In genomic region chr12:40104461-40105264, GRCh38 we compare ENCODE assay signal across 1 cellular context.
TF ChIP-seq lines count a peak whose summit lies in the region.

No MANE protein-coding gene starts in this region.

TF ChIP-seq in K562, 482 proteins besides CTCF, POLR2A, EP300 and RAD21 (continued from another document and continues in another):
- TF ChIP-seq, protein P1, sequence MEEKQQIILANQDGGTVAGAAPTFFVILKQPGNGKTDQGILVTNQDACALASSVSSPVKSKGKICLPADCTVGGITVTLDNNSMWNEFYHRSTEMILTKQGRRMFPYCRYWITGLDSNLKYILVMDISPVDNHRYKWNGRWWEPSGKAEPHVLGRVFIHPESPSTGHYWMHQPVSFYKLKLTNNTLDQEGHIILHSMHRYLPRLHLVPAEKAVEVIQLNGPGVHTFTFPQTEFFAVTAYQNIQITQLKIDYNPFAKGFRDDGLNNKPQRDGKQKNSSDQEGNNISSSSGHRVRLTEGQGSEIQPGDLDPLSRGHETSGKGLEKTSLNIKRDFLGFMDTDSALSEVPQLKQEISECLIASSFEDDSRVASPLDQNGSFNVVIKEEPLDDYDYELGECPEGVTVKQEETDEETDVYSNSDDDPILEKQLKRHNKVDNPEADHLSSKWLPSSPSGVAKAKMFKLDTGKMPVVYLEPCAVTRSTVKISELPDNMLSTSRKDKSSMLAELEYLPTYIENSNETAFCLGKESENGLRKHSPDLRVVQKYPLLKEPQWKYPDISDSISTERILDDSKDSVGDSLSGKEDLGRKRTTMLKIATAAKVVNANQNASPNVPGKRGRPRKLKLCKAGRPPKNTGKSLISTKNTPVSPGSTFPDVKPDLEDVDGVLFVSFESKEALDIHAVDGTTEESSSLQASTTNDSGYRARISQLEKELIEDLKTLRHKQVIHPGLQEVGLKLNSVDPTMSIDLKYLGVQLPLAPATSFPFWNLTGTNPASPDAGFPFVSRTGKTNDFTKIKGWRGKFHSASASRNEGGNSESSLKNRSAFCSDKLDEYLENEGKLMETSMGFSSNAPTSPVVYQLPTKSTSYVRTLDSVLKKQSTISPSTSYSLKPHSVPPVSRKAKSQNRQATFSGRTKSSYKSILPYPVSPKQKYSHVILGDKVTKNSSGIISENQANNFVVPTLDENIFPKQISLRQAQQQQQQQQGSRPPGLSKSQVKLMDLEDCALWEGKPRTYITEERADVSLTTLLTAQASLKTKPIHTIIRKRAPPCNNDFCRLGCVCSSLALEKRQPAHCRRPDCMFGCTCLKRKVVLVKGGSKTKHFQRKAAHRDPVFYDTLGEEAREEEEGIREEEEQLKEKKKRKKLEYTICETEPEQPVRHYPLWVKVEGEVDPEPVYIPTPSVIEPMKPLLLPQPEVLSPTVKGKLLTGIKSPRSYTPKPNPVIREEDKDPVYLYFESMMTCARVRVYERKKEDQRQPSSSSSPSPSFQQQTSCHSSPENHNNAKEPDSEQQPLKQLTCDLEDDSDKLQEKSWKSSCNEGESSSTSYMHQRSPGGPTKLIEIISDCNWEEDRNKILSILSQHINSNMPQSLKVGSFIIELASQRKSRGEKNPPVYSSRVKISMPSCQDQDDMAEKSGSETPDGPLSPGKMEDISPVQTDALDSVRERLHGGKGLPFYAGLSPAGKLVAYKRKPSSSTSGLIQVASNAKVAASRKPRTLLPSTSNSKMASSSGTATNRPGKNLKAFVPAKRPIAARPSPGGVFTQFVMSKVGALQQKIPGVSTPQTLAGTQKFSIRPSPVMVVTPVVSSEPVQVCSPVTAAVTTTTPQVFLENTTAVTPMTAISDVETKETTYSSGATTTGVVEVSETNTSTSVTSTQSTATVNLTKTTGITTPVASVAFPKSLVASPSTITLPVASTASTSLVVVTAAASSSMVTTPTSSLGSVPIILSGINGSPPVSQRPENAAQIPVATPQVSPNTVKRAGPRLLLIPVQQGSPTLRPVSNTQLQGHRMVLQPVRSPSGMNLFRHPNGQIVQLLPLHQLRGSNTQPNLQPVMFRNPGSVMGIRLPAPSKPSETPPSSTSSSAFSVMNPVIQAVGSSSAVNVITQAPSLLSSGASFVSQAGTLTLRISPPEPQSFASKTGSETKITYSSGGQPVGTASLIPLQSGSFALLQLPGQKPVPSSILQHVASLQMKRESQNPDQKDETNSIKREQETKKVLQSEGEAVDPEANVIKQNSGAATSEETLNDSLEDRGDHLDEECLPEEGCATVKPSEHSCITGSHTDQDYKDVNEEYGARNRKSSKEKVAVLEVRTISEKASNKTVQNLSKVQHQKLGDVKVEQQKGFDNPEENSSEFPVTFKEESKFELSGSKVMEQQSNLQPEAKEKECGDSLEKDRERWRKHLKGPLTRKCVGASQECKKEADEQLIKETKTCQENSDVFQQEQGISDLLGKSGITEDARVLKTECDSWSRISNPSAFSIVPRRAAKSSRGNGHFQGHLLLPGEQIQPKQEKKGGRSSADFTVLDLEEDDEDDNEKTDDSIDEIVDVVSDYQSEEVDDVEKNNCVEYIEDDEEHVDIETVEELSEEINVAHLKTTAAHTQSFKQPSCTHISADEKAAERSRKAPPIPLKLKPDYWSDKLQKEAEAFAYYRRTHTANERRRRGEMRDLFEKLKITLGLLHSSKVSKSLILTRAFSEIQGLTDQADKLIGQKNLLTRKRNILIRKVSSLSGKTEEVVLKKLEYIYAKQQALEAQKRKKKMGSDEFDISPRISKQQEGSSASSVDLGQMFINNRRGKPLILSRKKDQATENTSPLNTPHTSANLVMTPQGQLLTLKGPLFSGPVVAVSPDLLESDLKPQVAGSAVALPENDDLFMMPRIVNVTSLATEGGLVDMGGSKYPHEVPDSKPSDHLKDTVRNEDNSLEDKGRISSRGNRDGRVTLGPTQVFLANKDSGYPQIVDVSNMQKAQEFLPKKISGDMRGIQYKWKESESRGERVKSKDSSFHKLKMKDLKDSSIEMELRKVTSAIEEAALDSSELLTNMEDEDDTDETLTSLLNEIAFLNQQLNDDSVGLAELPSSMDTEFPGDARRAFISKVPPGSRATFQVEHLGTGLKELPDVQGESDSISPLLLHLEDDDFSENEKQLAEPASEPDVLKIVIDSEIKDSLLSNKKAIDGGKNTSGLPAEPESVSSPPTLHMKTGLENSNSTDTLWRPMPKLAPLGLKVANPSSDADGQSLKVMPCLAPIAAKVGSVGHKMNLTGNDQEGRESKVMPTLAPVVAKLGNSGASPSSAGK (IDR thresholded peaks at IDR 0.05), result peak; percentile 83
- TF ChIP-seq SNRNP70 (optimal IDR thresholded peaks at IDR 0.05; ENCODE audit: low read depth, low read length) (no peak), CHD2 (IDR thresholded peaks at IDR 0.05; ENCODE audit: low read depth, low read length) (no peak), SMARCA4 (IDR thresholded peaks at IDR 0.05) (no peak), ZNF785 (CRISPR knock-in tag; IDR thresholded peaks at IDR 0.05) (no peak), MCM3 (IDR thresholded peaks at IDR 0.05) (no peak), HMGXB4 (CRISPR knock-in tag; IDR thresholded peaks at IDR 0.05) (no peak), ZNF140 (CRISPR knock-in tag; IDR thresholded peaks at IDR 0.05) (no peak), SAFB2 (IDR thresholded peaks at IDR 0.05; ENCODE audit: borderline replicate concordance, low read depth, low read length, severe bottlenecking) (no peak), HDAC1 (IDR thresholded peaks at IDR 0.05) (peak in 1 of 2 experiments; percentile 31; a peak in 1 of 4 replicates), ZNF436 (CRISPR knock-in tag; IDR thresholded peaks at IDR 0.05) (no peak), XRCC3 (IDR thresholded peaks at IDR 0.05) (no peak), CHD4 (IDR thresholded peaks at IDR 0.05; ENCODE audit: insufficient read depth, insufficient replicate concordance, low read depth, low read length, poor library complexity, severe bottlenecking) (no peak), ZNF311 (CRISPR knock-in tag; IDR thresholded peaks at IDR 0.05) (no peak), MAZ (CRISPR knock-in tag; conservative IDR thresholded peaks at IDR 0.05 in 1 of 2, IDR thresholded peaks at IDR 0.05 in 1 of 2) (no peak), FOXP1 (CRISPR knock-in tag; IDR thresholded peaks at IDR 0.05) (no peak), IRF2 (CRISPR knock-in tag; IDR thresholded peaks at IDR 0.05) (no peak), MYC (IDR thresholded peaks at IDR 0.05; ENCODE audit: low read depth, low read length) (peak; percentile 25; the same call in 1 of the 2 replicates), MYC (CRISPR knock-in tag; IDR thresholded peaks at IDR 0.05; ENCODE audit: borderline replicate concordance, low read depth) (no peak), NR4A1 (CRISPR knock-in tag; IDR thresholded peaks at IDR 0.05) (no peak), NR4A1 (tag; IDR thresholded peaks at IDR 0.05) (no peak), ZNF24 (IDR thresholded peaks at IDR 0.05) (no peak), ZNF766 (CRISPR knock-in tag; conservative IDR thresholded peaks at IDR 0.05) (no peak), MXD1 (CRISPR knock-in tag; IDR thresholded peaks at IDR 0.05; ENCODE audit: borderline replicate concordance, poor library complexity, severe bottlenecking) (no peak), ZNF830 (CRISPR knock-in tag; IDR thresholded peaks at IDR 0.05) (no peak), HDAC6 (IDR thresholded peaks at IDR 0.05; ENCODE audit: low read depth, low read length) (no peak), RBM25 (IDR thresholded peaks at IDR 0.05; ENCODE audit: low read depth, low read length, severe bottlenecking) (peak; percentile 8), KDM1A (IDR thresholded peaks at IDR 0.05) (peak in 1 of 2 experiments; percentile 52; a peak in 1 of 4 replicates), MXI1 (IDR thresholded peaks at IDR 0.05; ENCODE audit: low read depth, low read length) (peak; percentile 52; the same call in 1 of the 2 replicates), ZSCAN29 (IDR thresholded peaks at IDR 0.05) (no peak), TRIM24 (IDR thresholded peaks at IDR 0.05) (no peak), KLF1 (tag; IDR thresholded peaks at IDR 0.05) (no peak), TCF3 (CRISPR knock-in tag; IDR thresholded peaks at IDR 0.05) (no peak), ZNF707 (CRISPR knock-in tag; conservative IDR thresholded peaks at IDR 0.05) (no peak)
- TF ChIP-seq, protein P2, sequence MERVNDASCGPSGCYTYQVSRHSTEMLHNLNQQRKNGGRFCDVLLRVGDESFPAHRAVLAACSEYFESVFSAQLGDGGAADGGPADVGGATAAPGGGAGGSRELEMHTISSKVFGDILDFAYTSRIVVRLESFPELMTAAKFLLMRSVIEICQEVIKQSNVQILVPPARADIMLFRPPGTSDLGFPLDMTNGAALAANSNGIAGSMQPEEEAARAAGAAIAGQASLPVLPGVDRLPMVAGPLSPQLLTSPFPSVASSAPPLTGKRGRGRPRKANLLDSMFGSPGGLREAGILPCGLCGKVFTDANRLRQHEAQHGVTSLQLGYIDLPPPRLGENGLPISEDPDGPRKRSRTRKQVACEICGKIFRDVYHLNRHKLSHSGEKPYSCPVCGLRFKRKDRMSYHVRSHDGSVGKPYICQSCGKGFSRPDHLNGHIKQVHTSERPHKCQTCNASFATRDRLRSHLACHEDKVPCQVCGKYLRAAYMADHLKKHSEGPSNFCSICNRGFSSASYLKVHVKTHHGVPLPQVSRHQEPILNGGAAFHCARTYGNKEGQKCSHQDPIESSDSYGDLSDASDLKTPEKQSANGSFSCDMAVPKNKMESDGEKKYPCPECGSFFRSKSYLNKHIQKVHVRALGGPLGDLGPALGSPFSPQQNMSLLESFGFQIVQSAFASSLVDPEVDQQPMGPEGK (CRISPR knock-in tag; IDR thresholded peaks at IDR 0.05; ENCODE audit: borderline replicate concordance), result no peak
- TF ChIP-seq, protein P3, sequence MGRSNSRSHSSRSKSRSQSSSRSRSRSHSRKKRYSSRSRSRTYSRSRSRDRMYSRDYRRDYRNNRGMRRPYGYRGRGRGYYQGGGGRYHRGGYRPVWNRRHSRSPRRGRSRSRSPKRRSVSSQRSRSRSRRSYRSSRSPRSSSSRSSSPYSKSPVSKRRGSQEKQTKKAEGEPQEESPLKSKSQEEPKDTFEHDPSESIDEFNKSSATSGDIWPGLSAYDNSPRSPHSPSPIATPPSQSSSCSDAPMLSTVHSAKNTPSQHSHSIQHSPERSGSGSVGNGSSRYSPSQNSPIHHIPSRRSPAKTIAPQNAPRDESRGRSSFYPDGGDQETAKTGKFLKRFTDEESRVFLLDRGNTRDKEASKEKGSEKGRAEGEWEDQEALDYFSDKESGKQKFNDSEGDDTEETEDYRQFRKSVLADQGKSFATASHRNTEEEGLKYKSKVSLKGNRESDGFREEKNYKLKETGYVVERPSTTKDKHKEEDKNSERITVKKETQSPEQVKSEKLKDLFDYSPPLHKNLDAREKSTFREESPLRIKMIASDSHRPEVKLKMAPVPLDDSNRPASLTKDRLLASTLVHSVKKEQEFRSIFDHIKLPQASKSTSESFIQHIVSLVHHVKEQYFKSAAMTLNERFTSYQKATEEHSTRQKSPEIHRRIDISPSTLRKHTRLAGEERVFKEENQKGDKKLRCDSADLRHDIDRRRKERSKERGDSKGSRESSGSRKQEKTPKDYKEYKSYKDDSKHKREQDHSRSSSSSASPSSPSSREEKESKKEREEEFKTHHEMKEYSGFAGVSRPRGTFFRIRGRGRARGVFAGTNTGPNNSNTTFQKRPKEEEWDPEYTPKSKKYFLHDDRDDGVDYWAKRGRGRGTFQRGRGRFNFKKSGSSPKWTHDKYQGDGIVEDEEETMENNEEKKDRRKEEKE (IDR thresholded peaks at IDR 0.05; ENCODE audit: borderline replicate concordance in 1 of 2, control insufficient read depth in 1 of 2, low read depth in 2 of 2, low read length in 1 of 2), result no peak
- TF ChIP-seq, protein P4, sequence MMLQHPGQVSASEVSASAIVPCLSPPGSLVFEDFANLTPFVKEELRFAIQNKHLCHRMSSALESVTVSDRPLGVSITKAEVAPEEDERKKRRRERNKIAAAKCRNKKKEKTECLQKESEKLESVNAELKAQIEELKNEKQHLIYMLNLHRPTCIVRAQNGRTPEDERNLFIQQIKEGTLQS (IDR thresholded peaks at IDR 0.05), result no peak
- TF ChIP-seq, protein P4 (CRISPR knock-in tag; conservative IDR thresholded peaks at IDR 0.05), result no peak
- TF ChIP-seq, protein P5, sequence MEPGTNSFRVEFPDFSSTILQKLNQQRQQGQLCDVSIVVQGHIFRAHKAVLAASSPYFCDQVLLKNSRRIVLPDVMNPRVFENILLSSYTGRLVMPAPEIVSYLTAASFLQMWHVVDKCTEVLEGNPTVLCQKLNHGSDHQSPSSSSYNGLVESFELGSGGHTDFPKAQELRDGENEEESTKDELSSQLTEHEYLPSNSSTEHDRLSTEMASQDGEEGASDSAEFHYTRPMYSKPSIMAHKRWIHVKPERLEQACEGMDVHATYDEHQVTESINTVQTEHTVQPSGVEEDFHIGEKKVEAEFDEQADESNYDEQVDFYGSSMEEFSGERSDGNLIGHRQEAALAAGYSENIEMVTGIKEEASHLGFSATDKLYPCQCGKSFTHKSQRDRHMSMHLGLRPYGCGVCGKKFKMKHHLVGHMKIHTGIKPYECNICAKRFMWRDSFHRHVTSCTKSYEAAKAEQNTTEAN (CRISPR knock-in tag; IDR thresholded peaks at IDR 0.05), result no peak
- TF ChIP-seq, protein P6, sequence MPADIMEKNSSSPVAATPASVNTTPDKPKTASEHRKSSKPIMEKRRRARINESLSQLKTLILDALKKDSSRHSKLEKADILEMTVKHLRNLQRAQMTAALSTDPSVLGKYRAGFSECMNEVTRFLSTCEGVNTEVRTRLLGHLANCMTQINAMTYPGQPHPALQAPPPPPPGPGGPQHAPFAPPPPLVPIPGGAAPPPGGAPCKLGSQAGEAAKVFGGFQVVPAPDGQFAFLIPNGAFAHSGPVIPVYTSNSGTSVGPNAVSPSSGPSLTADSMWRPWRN (IDR thresholded peaks at IDR 0.05; ENCODE audit: low read depth), result no peak
- TF ChIP-seq, protein P7, sequence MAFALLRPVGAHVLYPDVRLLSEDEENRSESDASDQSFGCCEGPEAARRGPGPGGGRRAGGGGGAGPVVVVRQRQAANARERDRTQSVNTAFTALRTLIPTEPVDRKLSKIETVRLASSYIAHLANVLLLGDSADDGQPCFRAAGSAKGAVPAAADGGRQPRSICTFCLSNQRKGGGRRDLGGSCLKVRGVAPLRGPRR (CRISPR knock-in tag; IDR thresholded peaks at IDR 0.05), result no peak
